ENCODE assay signal across 2 cellular contexts in the genomic region with DNA sequence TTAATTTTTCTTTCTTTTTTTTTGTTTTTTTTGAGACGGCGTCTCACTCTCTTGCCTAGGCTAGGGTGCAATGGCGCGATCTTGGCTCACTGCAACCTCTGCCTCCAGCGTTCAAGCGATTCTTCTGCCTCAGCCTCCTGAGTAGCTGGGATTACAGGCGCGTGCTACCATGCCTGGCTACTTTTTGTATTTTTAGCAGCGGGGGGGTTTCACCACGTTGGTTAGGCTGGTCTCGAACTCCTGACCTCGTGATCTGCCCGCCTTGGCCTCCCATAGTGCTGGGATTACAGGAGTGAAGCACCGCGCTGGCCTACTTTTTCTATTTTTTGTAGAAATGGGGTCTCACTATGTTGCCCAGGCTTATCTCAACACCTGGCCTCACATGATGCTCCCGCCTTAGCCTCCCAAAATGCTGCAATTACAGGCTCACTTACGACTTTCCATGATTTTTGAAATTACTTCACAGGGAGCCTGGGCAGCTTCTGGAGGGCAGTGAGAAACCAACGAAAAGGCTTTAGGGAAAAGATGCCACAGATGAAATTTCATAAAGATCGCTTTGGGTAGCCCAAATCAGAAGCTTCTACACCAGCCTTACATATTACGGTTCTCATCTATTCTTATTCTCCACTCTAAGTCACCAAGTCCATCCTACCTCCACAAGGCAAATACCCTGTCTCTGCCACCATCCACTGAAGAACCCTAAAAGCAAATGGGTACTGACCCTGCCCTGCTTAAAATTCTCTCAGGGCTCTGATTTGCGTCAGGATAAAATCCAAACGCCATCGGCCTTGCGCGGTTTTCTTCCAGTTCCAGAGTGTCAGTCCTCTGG.
TF ChIP-seq lines count a peak whose summit lies in the region.

No MANE protein-coding gene starts in this region.

TF ChIP-seq in GM12878, 131 proteins besides CTCF, POLR2A, EP300 and RAD21:
- TF ChIP-seq, protein P1, sequence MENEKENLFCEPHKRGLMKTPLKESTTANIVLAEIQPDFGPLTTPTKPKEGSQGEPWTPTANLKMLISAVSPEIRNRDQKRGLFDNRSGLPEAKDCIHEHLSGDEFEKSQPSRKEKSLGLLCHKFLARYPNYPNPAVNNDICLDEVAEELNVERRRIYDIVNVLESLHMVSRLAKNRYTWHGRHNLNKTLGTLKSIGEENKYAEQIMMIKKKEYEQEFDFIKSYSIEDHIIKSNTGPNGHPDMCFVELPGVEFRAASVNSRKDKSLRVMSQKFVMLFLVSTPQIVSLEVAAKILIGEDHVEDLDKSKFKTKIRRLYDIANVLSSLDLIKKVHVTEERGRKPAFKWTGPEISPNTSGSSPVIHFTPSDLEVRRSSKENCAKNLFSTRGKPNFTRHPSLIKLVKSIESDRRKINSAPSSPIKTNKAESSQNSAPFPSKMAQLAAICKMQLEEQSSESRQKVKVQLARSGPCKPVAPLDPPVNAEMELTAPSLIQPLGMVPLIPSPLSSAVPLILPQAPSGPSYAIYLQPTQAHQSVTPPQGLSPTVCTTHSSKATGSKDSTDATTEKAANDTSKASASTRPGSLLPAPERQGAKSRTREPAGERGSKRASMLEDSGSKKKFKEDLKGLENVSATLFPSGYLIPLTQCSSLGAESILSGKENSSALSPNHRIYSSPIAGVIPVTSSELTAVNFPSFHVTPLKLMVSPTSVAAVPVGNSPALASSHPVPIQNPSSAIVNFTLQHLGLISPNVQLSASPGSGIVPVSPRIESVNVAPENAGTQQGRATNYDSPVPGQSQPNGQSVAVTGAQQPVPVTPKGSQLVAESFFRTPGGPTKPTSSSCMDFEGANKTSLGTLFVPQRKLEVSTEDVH (IDR thresholded peaks at IDR 0.05; ENCODE audit: low read depth, partially characterized antibody) = no peak
- TF ChIP-seq, protein P2, sequence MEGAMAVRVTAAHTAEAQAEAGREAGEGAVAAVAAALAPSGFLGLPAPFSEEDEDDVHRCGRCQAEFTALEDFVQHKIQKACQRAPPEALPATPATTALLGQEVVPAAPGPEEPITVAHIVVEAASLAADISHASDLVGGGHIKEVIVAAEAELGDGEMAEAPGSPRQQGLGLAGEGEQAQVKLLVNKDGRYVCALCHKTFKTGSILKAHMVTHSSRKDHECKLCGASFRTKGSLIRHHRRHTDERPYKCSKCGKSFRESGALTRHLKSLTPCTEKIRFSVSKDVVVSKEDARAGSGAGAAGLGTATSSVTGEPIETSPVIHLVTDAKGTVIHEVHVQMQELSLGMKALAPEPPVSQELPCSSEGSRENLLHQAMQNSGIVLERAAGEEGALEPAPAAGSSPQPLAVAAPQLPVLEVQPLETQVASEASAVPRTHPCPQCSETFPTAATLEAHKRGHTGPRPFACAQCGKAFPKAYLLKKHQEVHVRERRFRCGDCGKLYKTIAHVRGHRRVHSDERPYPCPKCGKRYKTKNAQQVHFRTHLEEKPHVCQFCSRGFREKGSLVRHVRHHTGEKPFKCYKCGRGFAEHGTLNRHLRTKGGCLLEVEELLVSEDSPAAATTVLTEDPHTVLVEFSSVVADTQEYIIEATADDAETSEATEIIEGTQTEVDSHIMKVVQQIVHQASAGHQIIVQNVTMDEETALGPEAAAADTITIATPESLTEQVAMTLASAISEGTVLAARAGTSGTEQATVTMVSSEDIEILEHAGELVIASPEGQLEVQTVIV (IDR thresholded peaks at IDR 0.05; ENCODE audit: borderline replicate concordance, partially characterized antibody) = no peak
- TF ChIP-seq WRNIP1 (IDR thresholded peaks at IDR 0.05; ENCODE audit: borderline replicate concordance, low read depth, low read length) (peak; percentile 53; the same call in 1 of the 2 replicates), PAX5 (IDR thresholded peaks at IDR 0.05; ENCODE audit: borderline replicate concordance, low read depth, low read length) (0 out of 2 replicates have a peak, but pooled peaks have one; percentile 3), IRF4 (IDR thresholded peaks at IDR 0.05; ENCODE audit: low read depth, low read length) (no peak)
- TF ChIP-seq, protein P3, sequence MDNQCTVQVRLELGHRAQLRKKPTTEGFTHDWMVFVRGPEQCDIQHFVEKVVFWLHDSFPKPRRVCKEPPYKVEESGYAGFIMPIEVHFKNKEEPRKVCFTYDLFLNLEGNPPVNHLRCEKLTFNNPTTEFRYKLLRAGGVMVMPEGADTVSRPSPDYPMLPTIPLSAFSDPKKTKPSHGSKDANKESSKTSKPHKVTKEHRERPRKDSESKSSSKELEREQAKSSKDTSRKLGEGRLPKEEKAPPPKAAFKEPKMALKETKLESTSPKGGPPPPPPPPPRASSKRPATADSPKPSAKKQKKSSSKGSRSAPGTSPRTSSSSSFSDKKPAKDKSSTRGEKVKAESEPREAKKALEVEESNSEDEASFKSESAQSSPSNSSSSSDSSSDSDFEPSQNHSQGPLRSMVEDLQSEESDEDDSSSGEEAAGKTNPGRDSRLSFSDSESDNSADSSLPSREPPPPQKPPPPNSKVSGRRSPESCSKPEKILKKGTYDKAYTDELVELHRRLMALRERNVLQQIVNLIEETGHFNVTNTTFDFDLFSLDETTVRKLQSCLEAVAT (IDR thresholded peaks at IDR 0.05) = 0 out of 2 replicates have a peak, but pooled peaks have one; percentile 20
TF ChIP-seq in GM12878: peak in this region for 3.

TF ChIP-seq in HepG2, 621 proteins besides CTCF, POLR2A, EP300 and RAD21:
- TF ChIP-seq ZNF605 (CRISPR knock-in tag; IDR thresholded peaks at IDR 0.05) (0 out of 2 replicates have a peak, but pooled peaks have one; percentile 22), MAZ (IDR thresholded peaks at IDR 0.05; ENCODE audit: borderline replicate concordance, low read depth, low read length) (no peak), MAZ (CRISPR knock-in tag; IDR thresholded peaks at IDR 0.05; ENCODE audit: low read depth) (0 out of 2 replicates have a peak, but pooled peaks have one; percentile 2), HNF4A (CRISPR knock-in tag; IDR thresholded peaks at IDR 0.05) (no peak), MTF2 (CRISPR knock-in tag; IDR thresholded peaks at IDR 0.05; ENCODE audit: borderline replicate concordance) (0 out of 2 replicates have a peak, but pooled peaks have one; percentile 26), NR2F1 (CRISPR knock-in tag; IDR thresholded peaks at IDR 0.05) (no peak), ZNF543 (CRISPR knock-in tag; IDR thresholded peaks at IDR 0.05) (0 out of 2 replicates have a peak, but pooled peaks have one; percentile 3), ZBTB38 (CRISPR knock-in tag; IDR thresholded peaks at IDR 0.05) (peak; percentile 21; the same call in 1 of the 2 replicates), ZNF121 (CRISPR knock-in tag; IDR thresholded peaks at IDR 0.05) (peak; percentile 93), ZNF737 (CRISPR knock-in tag; IDR thresholded peaks at IDR 0.05; ENCODE audit: borderline replicate concordance) (no peak), GLI4 (CRISPR knock-in tag; IDR thresholded peaks at IDR 0.05; ENCODE audit: borderline replicate concordance) (0 out of 2 replicates have a peak, but pooled peaks have one; percentile 2), KDM4B (CRISPR knock-in tag; IDR thresholded peaks at IDR 0.05) (no peak)
- TF ChIP-seq, protein P4, sequence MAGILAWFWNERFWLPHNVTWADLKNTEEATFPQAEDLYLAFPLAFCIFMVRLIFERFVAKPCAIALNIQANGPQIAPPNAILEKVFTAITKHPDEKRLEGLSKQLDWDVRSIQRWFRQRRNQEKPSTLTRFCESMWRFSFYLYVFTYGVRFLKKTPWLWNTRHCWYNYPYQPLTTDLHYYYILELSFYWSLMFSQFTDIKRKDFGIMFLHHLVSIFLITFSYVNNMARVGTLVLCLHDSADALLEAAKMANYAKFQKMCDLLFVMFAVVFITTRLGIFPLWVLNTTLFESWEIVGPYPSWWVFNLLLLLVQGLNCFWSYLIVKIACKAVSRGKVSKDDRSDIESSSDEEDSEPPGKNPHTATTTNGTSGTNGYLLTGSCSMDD (CRISPR knock-in tag; IDR thresholded peaks at IDR 0.05) = no peak
- TF ChIP-seq, protein P5, sequence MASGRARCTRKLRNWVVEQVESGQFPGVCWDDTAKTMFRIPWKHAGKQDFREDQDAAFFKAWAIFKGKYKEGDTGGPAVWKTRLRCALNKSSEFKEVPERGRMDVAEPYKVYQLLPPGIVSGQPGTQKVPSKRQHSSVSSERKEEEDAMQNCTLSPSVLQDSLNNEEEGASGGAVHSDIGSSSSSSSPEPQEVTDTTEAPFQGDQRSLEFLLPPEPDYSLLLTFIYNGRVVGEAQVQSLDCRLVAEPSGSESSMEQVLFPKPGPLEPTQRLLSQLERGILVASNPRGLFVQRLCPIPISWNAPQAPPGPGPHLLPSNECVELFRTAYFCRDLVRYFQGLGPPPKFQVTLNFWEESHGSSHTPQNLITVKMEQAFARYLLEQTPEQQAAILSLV (CRISPR knock-in tag; IDR thresholded peaks at IDR 0.05; ENCODE audit: borderline replicate concordance) = no peak
- TF ChIP-seq, protein P6, sequence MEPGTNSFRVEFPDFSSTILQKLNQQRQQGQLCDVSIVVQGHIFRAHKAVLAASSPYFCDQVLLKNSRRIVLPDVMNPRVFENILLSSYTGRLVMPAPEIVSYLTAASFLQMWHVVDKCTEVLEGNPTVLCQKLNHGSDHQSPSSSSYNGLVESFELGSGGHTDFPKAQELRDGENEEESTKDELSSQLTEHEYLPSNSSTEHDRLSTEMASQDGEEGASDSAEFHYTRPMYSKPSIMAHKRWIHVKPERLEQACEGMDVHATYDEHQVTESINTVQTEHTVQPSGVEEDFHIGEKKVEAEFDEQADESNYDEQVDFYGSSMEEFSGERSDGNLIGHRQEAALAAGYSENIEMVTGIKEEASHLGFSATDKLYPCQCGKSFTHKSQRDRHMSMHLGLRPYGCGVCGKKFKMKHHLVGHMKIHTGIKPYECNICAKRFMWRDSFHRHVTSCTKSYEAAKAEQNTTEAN (CRISPR knock-in tag; conservative IDR thresholded peaks at IDR 0.05) = no peak
- TF ChIP-seq, protein P7, sequence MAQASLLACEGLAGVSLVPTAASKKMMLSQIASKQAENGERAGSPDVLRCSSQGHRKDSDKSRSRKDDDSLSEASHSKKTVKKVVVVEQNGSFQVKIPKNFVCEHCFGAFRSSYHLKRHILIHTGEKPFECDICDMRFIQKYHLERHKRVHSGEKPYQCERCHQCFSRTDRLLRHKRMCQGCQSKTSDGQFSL (CRISPR knock-in tag; IDR thresholded peaks at IDR 0.05) = 0 out of 2 replicates have a peak, but pooled peaks have one; percentile 25
